ENCODE assay signal across 29 cellular contexts in the genomic region with DNA sequence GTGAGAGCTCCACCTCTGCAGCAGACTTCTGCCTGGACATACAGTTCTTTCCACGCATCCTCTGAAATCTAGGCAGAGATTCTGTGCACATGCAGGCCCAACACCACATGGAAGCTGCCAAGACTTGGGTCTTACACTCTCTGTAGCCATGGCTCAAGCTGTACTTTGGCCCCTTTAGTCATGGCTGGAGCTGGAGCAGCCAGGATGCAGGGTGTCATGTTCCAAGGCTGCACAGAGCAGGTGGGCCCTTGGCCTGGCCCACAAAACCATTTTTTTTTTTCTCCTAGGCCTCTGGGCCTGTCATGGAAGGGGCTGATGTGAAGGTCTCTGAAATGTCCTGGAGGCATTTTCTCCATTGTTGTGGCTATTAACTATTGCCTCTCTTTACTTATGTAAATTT.
"Had no signal": no experiment of that assay in that cellular context is flagged by ENCODE, and none has a peak within 500 bp of the region (broad histone marks: within the 10 kb centered on the region; RNA-seq: fewer than 3 reads in every experiment).

No MANE protein-coding gene starts in this region.

- H3K27ac ChIP-seq: stomach, suprapubic skin, testis, thoracic aorta, thyroid gland, tibial artery, tibial nerve, transverse colon, upper lobe of left lung, upper lobe of right lung, uterus, vagina had no signal

- H3K4me3 ChIP-seq: stomach, suprapubic skin, testis, thoracic aorta, thyroid gland, tibial artery, tibial nerve, transverse colon, upper lobe of left lung, upper lobe of right lung, uterus, vagina had no signal

- H3K36me3 ChIP-seq: stomach, suprapubic skin, thoracic aorta, thyroid gland, tibial artery, tibial nerve, transverse colon, upper lobe of left lung, upper lobe of right lung, uterus, vagina had no signal

- H3K27me3 ChIP-seq: stomach, suprapubic skin, testis, thyroid gland, tibial artery, tibial nerve, transverse colon, upper lobe of left lung, upper lobe of right lung, uterus, vagina had no signal

- H3K9me3 ChIP-seq: testis, thoracic aorta, thyroid gland, tibial artery, tibial nerve, transverse colon, upper lobe of left lung, upper lobe of right lung, uterus, vagina had no signal

- DNase-seq: stimulated activated CD4-positive, alpha-beta T cell treated with anti-CD3 and anti-CD28 coated beads, Interleukin-2, amount 100 ng/mL, for 48 hours; stimulated activated CD4-positive, alpha-beta T cell treated with anti-CD3 and anti-CD28 coated beads, Interleukin-4, amount 100 ng/mL, for 1 hour; stimulated activated CD4-positive, alpha-beta T cell treated with anti-CD3 and anti-CD28 coated beads, Interleukin-4, amount 100 ng/mL, for 24 hours; stimulated activated CD4-positive, alpha-beta T cell treated with anti-CD3 and anti-CD28 coated beads, Interleukin-4, amount 100 ng/mL, for 4 hours; stimulated activated CD8-positive, alpha-beta memory T cell treated with anti-CD3 and anti-CD28 coated beads, Interleukin-4, amount 100 ng/mL, for 48 hours; stimulated activated naive B cell treated with anti-CD40 and anti-IgM and Interleukin-4, amounts not matched to agents 10 μg/mL and 1 μg/mL and 100 μg/mL, for 72 hours; stimulated activated naive CD4-positive, alpha-beta T cell; stimulated activated naive CD4-positive, alpha-beta T cell treated with Interleukin-2 at 50 U/mL for 16 hours; stimulated activated naive CD8-positive, alpha-beta T cell treated with anti-CD3 and anti-CD28 coated beads, Interleukin-15, amount 100 ng/mL, for 72 hours; stimulated activated naive CD8-positive, alpha-beta T cell treated with anti-CD3 and anti-CD28 coated beads, Interleukin-15, Interleukin-2, amounts not matched to agents 100 U/mL and 50 U/mL, for 24 hours; stomach; substantia nigra; testis; thyroid gland; tibial artery; transverse colon; trophoblast cell; upper lobe of left lung; upper lobe of right lung; uterus had no signal

- H3K4me1 Mint-ChIP-seq: stimulated activated effector memory CD8-positive, alpha-beta T cell treated with anti-CD3 and anti-CD28 coated beads, Interleukin-12 subunit alpha, Interleukin-12 subunit beta, amount 100 ng/mL, for 72 hours; stimulated activated memory B cell treated with anti-CD40 and anti-IgM and Interleukin-4, amounts not matched to agents 10 μg/mL and 1 μg/mL and 100 μg/mL, for 72 hours; stimulated activated naive B cell treated with anti-CD40 and anti-IgM and Interleukin-4, amounts not matched to agents 10 μg/mL and 1 μg/mL and 100 μg/mL, for 72 hours; stimulated activated naive CD8-positive, alpha-beta T cell treated with anti-CD3 and anti-CD28 coated beads, Interleukin-15, amount 100 ng/mL, for 72 hours had no signal

- H3K36me3 Mint-ChIP-seq: stimulated activated effector memory CD8-positive, alpha-beta T cell treated with anti-CD3 and anti-CD28 coated beads, Interleukin-12 subunit alpha, Interleukin-12 subunit beta, amount 100 ng/mL, for 72 hours; stimulated activated memory B cell treated with anti-CD40 and anti-IgM and Interleukin-4, amounts not matched to agents 10 μg/mL and 1 μg/mL and 100 μg/mL, for 72 hours; stimulated activated naive B cell treated with anti-CD40 and anti-IgM and Interleukin-4, amounts not matched to agents 10 μg/mL and 1 μg/mL and 100 μg/mL, for 72 hours; type B pancreatic cell had no signal

- H3K27me3 Mint-ChIP-seq: stimulated activated memory B cell treated with anti-CD40 and anti-IgM and Interleukin-4, amounts not matched to agents 10 μg/mL and 1 μg/mL and 100 μg/mL, for 72 hours; stimulated activated naive B cell treated with anti-CD40 and anti-IgM and Interleukin-4, amounts not matched to agents 10 μg/mL and 1 μg/mL and 100 μg/mL, for 72 hours; stimulated activated naive CD8-positive, alpha-beta T cell treated with anti-CD3 and anti-CD28 coated beads, Interleukin-15, amount 100 ng/mL, for 72 hours; stimulated activated naive CD8-positive, alpha-beta T cell treated with anti-CD3 and anti-CD28 coated beads, Interleukin-15, Interleukin-2, amounts not matched to agents 100 ng/mL and 50 ng/mL, for 24 hours; type B pancreatic cell had no signal

- H3K27ac Mint-ChIP-seq: stimulated activated effector memory CD8-positive, alpha-beta T cell treated with anti-CD3 and anti-CD28 coated beads, Interleukin-12 subunit alpha, Interleukin-12 subunit beta, amount 100 ng/mL, for 72 hours; stimulated activated memory B cell treated with anti-CD40 and anti-IgM and Interleukin-4, amounts not matched to agents 10 μg/mL and 1 μg/mL and 100 μg/mL, for 72 hours; stimulated activated naive B cell treated with anti-CD40 and anti-IgM and Interleukin-4, amounts not matched to agents 10 μg/mL and 1 μg/mL and 100 μg/mL, for 72 hours; stimulated activated naive CD8-positive, alpha-beta T cell treated with anti-CD3 and anti-CD28 coated beads, Interleukin-15, amount 100 ng/mL, for 72 hours; stimulated activated naive CD8-positive, alpha-beta T cell treated with anti-CD3 and anti-CD28 coated beads, Interleukin-15, Interleukin-2, amounts not matched to agents 100 ng/mL and 50 ng/mL, for 24 hours; type B pancreatic cell had no signal

- H3K4me3 Mint-ChIP-seq: stimulated activated effector memory CD8-positive, alpha-beta T cell treated with anti-CD3 and anti-CD28 coated beads, Interleukin-12 subunit alpha, Interleukin-12 subunit beta, amount 100 ng/mL, for 72 hours; stimulated activated memory B cell treated with anti-CD40 and anti-IgM and Interleukin-4, amounts not matched to agents 10 μg/mL and 1 μg/mL and 100 μg/mL, for 72 hours; stimulated activated naive B cell treated with anti-CD40 and anti-IgM and Interleukin-4, amounts not matched to agents 10 μg/mL and 1 μg/mL and 100 μg/mL, for 72 hours; stimulated activated naive CD8-positive, alpha-beta T cell treated with anti-CD3 and anti-CD28 coated beads, Interleukin-15, amount 100 ng/mL, for 72 hours; stimulated activated naive CD8-positive, alpha-beta T cell treated with anti-CD3 and anti-CD28 coated beads, Interleukin-15, Interleukin-2, amounts not matched to agents 100 ng/mL and 50 ng/mL, for 24 hours; type B pancreatic cell had no signal

- H3K4me1 ChIP-seq: stomach, suprapubic skin, testis, thyroid gland, tibial artery, tibial nerve, transverse colon, upper lobe of left lung, upper lobe of right lung, uterus, vagina had no signal

- FAIRE-seq: urothelium cell line had no signal

- ATAC-seq: stimulated activated memory B cell treated with anti-CD40 and anti-IgM and Interleukin-4, amounts not matched to agents 10 μg/mL and 1 μg/mL and 100 μg/mL, for 72 hours; stimulated activated naive B cell treated with anti-CD40 and anti-IgM and Interleukin-4, amounts not matched to agents 10 μg/mL and 1 μg/mL and 100 μg/mL, for 72 hours; stimulated activated naive CD8-positive, alpha-beta T cell treated with anti-CD3 and anti-CD28 coated beads, Interleukin-15, amount 100 ng/mL, for 72 hours; stimulated activated naive CD8-positive, alpha-beta T cell treated with anti-CD3 and anti-CD28 coated beads, Interleukin-15, Interleukin-2, amounts not matched to agents 100 U/mL and 50 U/mL, for 24 hours; upper lobe of right lung had no signal
